8 cellular contexts compared by ENCODE assay signal in the genomic region with DNA sequence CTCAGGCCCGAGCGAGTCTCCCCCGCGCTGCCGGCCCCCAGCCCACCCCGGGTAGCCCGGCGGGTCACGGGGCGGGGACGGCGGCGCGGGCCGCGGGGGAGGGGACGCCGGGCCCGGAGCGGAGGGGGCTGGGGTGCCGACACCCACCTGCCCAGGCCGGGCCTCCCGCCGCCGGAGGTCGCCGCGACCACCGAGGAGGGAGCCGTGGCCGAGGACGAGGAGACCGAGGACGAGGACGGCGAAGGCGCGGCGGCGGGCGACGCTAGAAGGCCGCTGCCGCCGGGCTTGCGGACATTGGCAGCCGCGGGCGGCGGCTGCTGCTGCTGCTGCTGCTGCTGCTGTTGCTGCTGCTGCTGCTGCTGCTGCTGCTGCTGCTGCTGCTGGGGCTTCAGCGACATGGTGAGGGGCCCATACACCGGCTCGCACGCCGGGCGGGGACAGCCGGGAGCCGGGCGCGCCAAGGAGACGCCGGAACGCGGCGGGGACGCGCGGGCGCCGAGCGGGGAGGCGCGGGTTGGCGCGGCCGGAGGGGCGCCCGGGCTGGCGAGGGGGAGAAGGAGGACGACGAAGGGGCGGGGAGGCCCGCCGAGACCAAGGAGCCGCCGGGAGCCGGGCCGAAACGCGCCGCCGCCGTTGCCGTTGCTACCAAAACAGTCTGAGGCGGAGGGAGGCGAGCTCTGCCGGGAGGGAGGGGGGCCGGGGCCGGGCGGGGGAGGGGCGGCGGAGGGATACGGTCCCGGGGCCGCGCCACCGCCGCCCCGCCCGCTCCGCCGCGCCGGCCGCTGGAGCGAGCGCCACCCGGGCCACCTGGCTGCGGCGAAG. TPM values are rescaled to one million over a fixed set of nuclear protein-coding genes. Genes with fewer than 3 reads are reported as not detected.
DNase-seq lines count a peak whose midpoint lies in the region; ATAC-seq and TF ChIP-seq lines count a peak whose summit lies in the region.

A gene with protein sequence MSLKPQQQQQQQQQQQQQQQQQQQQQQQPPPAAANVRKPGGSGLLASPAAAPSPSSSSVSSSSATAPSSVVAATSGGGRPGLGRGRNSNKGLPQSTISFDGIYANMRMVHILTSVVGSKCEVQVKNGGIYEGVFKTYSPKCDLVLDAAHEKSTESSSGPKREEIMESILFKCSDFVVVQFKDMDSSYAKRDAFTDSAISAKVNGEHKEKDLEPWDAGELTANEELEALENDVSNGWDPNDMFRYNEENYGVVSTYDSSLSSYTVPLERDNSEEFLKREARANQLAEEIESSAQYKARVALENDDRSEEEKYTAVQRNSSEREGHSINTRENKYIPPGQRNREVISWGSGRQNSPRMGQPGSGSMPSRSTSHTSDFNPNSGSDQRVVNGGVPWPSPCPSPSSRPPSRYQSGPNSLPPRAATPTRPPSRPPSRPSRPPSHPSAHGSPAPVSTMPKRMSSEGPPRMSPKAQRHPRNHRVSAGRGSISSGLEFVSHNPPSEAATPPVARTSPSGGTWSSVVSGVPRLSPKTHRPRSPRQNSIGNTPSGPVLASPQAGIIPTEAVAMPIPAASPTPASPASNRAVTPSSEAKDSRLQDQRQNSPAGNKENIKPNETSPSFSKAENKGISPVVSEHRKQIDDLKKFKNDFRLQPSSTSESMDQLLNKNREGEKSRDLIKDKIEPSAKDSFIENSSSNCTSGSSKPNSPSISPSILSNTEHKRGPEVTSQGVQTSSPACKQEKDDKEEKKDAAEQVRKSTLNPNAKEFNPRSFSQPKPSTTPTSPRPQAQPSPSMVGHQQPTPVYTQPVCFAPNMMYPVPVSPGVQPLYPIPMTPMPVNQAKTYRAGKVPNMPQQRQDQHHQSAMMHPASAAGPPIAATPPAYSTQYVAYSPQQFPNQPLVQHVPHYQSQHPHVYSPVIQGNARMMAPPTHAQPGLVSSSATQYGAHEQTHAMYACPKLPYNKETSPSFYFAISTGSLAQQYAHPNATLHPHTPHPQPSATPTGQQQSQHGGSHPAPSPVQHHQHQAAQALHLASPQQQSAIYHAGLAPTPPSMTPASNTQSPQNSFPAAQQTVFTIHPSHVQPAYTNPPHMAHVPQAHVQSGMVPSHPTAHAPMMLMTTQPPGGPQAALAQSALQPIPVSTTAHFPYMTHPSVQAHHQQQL (minus strand): TSS at position 679 of the 822 bp plus-strand sequence. CDS start 281 bp downstream, at position 398.

- no peak for TF ChIP-seq CTCF in CD8-positive, alpha-beta T cell (IDR thresholded peaks at IDR 0.05)
- TF ChIP-seq CTCF in parathyroid adenoma (IDR thresholded peaks at IDR 0.05) = no peak
- no peak for TF ChIP-seq CTCF in upper lobe of left lung (IDR thresholded peaks at IDR 0.05)

- peak in 6 of 7 experiments; percentile 49 to 74 (median 63) for DNase-seq in CD8-positive, alpha-beta T cell
- DNase-seq in HPDE6-E6E7 (ENCODE audit: extremely low spot score) (peak; percentile 58), RKO (ENCODE audit: low spot score) (peak; percentile 69), Right ventricle myocardium superior (peak; percentile 77), upper lobe of left lung (peak; percentile 31 to 94)

- H3K27ac ChIP-seq in CD8-positive, alpha-beta T cell (ENCODE audit: low read depth, low read length) = peak within 1 kb of the TSS; percentile 77
- H3K27ac ChIP-seq in parathyroid adenoma = peak within 1 kb of the TSS; percentile 91
- peak within 1 kb of the TSS; percentile 94 to 99 (median 96) for H3K27ac ChIP-seq in upper lobe of left lung

- H3K36me3 ChIP-seq in CD8-positive, alpha-beta T cell (ENCODE audit: insufficient read depth, low read length) = no peaks in the 10 kb centered on the region
- H3K36me3 ChIP-seq in parathyroid adenoma (ENCODE audit: control insufficient read depth, insufficient read depth, low read length) = no peaks in the 10 kb centered on the region
- H3K36me3 ChIP-seq in upper lobe of left lung = no peaks in the 10 kb centered on the region

- peaks cover 6% of the 10 kb centered on the region for H3K36me3 Mint-ChIP-seq in CD8-positive, alpha-beta T cell
- no peaks in the 10 kb centered on the region for H3K36me3 Mint-ChIP-seq in activated naive CD8-positive, alpha-beta T cell

- peaks cover 20% of the 10 kb centered on the region for H3K4me1 ChIP-seq in CD8-positive, alpha-beta T cell (ENCODE audit: insufficient read depth, low read length)
- H3K4me1 ChIP-seq in parathyroid adenoma (peaks cover 2% of the 10 kb centered on the region), upper lobe of left lung (peaks cover 28 to 43% (median 33%) of the 10 kb centered on the region in 4 donors)

- peak within 1 kb of the TSS; percentile 95 for H3K4me3 Mint-ChIP-seq in CD8-positive, alpha-beta T cell
- H3K4me3 Mint-ChIP-seq in activated naive CD8-positive, alpha-beta T cell = peak within 1 kb of the TSS; percentile 92

- peaks cover 40% of the 10 kb centered on the region for H3K4me1 Mint-ChIP-seq in CD8-positive, alpha-beta T cell (ENCODE audit: low read depth)
- peaks cover 33% of the 10 kb centered on the region for H3K4me1 Mint-ChIP-seq in activated naive CD8-positive, alpha-beta T cell (ENCODE audit: low read depth)

- peak within 1 kb of the TSS; percentile 91 for H3K27ac Mint-ChIP-seq in CD8-positive, alpha-beta T cell
- H3K27ac Mint-ChIP-seq in activated naive CD8-positive, alpha-beta T cell = peak within 1 kb of the TSS; percentile 90

- H3K27me3 ChIP-seq in CD8-positive, alpha-beta T cell (ENCODE audit: insufficient read depth, low read length) = no peaks in the 10 kb centered on the region
- H3K27me3 ChIP-seq in parathyroid adenoma (ENCODE audit: control insufficient read depth, insufficient read depth, low read length) = no peaks in the 10 kb centered on the region
- no peaks in the 10 kb centered on the region for H3K27me3 ChIP-seq in upper lobe of left lung

- H2AFZ ChIP-seq in parathyroid adenoma = peak within 1 kb of the TSS; percentile 97

- POLR2A ChIA-PET in CD8-positive, alpha-beta T cell (lab: Charles Lee) = interaction anchor here (0.6 kb wide), 1 partner anchor 413 kb away, joined by 4 read pairs; no protein-coding TSS in a partner anchor

- H3K9ac ChIP-seq in parathyroid adenoma = peak within 1 kb of the TSS; percentile 64

- CTCF ChIA-PET in CD8-positive, alpha-beta T cell (lab: Charles Lee) = no interaction called here

- ATAC-seq in CD8-positive, alpha-beta T cell = peak; percentile 61
- peak; percentile 41 for ATAC-seq in GM19467 (IDR thresholded peaks at IDR 0.05; ENCODE audit: unreplicated experiment)
- peak; percentile 67 for ATAC-seq in Right ventricle myocardium superior (ENCODE audit: poor library complexity)
- peak; percentile 16 to 84 for ATAC-seq in upper lobe of left lung (ENCODE audit: low FRiP score in 2 of 2)

- no peaks in the 10 kb centered on the region for H3K9me3 Mint-ChIP-seq in CD8-positive, alpha-beta T cell
- no peaks in the 10 kb centered on the region for H3K9me3 Mint-ChIP-seq in activated naive CD8-positive, alpha-beta T cell (ENCODE audit: low read depth)

- peak within 1 kb of the TSS; percentile 97 for H3K4me3 ChIP-seq in CD8-positive, alpha-beta T cell (ENCODE audit: low read depth, low read length)
- H3K4me3 ChIP-seq in parathyroid adenoma (ENCODE audit: low read depth, low read length) = peak within 1 kb of the TSS; percentile 92
- H3K4me3 ChIP-seq in upper lobe of left lung = peak within 1 kb of the TSS; percentile 93 to 98 (median 98)

- 0% methylated on average over 14 to 34 of the region's 120 CpGs for WGBS in upper lobe of left lung, 2 donors

- H3K79me2 ChIP-seq in parathyroid adenoma = peaks cover 21% of the 10 kb centered on the region

- TF ChIP-seq EP300 in upper lobe of left lung (IDR thresholded peaks at IDR 0.05) = no peak

- no peak for TF ChIP-seq POLR2A in upper lobe of left lung (IDR thresholded peaks at IDR 0.05)

- H3K4me2 ChIP-seq in parathyroid adenoma (ENCODE audit: low read length) = peak within 1 kb of the TSS; percentile 97

- intact Hi-C loops in CD8-positive, alpha-beta T cell (cut with DNase I, micrococcal nuclease) = loop anchor here (1.0 to 10.0 kb wide), 8 partner anchors 86 to 1887 kb away; a partner anchor contains a TSS
- intact Hi-C loops in Right ventricle myocardium superior (cut with DNase I) = no loop called here

- no peaks in the 10 kb centered on the region for H3K27me3 Mint-ChIP-seq in CD8-positive, alpha-beta T cell (ENCODE audit: low read depth)
- H3K27me3 Mint-ChIP-seq in activated naive CD8-positive, alpha-beta T cell = no peaks in the 10 kb centered on the region

- no peaks in the 10 kb centered on the region for H3K9me3 ChIP-seq in CD8-positive, alpha-beta T cell (ENCODE audit: low read length)
- H3K9me3 ChIP-seq in parathyroid adenoma (ENCODE audit: control insufficient read depth, low read length) = no peaks in the 10 kb centered on the region
- no peaks in the 10 kb centered on the region for H3K9me3 ChIP-seq in upper lobe of left lung

RNA-seq across cellular contexts. Expression of the gene that starts here (rescaled TPM):
- total RNA-seq in CD8-positive, alpha-beta T cell = 10 to 100 TPM; 16.2 to 16.8 TPM
- 51.8 TPM for total RNA-seq in Right ventricle myocardium superior
- 100 to 1,000 TPM in 2 of 6 donors, 10 to 100 TPM in 4; 50.7 to 189 (median 75.2) TPM for total RNA-seq in upper lobe of left lung

Comparison
In these comparisons a context has a peak if more than half of its experiments do, and no peak if none do; other contexts are left out.
1. Peak in every context shown above with its lines: DNase-seq, ATAC-seq, H3K4me3 ChIP-seq and H3K27ac ChIP-seq.